Comparison of ENCODE assay signal across 13 cellular contexts in genomic region chr10:19921300-19922140, GRCh38.
DNase-seq lines count a peak whose midpoint lies in the region; ATAC-seq and TF ChIP-seq lines count a peak whose summit lies in the region.
"Had no signal": no experiment of that assay in that cellular context is flagged by ENCODE, and none has a peak within 500 bp of the region (broad histone marks: within the 10 kb centered on the region; RNA-seq: fewer than 3 reads in every experiment).

No MANE protein-coding gene starts in this region.

- BruUV-seq in OCI-LY7 (replicated peaks; lab: Mats Ljungman, UMichigan) = no TSS peak

- peaks cover 14% of the 10 kb centered on the region for H3K9me3 Mint-ChIP-seq in T-helper 2 cell treated with Interferon-gamma antibody and Interleukin-4, amounts not matched to agents 5 μg/mL and 100 μg/mL, for 36 hours
- peaks cover 3% of the 10 kb centered on the region for H3K9me3 Mint-ChIP-seq in stimulated activated effector memory CD8-positive, alpha-beta T cell treated with anti-CD3 and anti-CD28 coated beads, Interleukin-12 subunit alpha, Interleukin-12 subunit beta, amount 100 ng/mL, for 72 hours
- H3K9me3 Mint-ChIP-seq: activated CD4-positive, alpha-beta T cell treated with anti-CD3 and anti-CD28 coated beads, Interleukin-2, amount 10 ng/mL, durations not matched to agents 7 days and 5 days had no signal

- H3K4me3 ChIP-seq in AG09309 (ENCODE audit: control insufficient read depth, low read depth, low read length) (no peak overlapping the region), brain microvascular endothelial cell (ENCODE audit: low read depth, low read length) (no peak overlapping the region), gastroesophageal sphincter (no peak overlapping the region), rectal smooth muscle tissue (ENCODE audit: low read length) (no peak overlapping the region), OCI-LY7 (ENCODE audit: low read depth, low read length, poor library complexity, severe bottlenecking) (no peak overlapping the region)

- H3K4me1 ChIP-seq in gastroesophageal sphincter (peaks cover 20 to 56% (median 22%) of the 10 kb centered on the region in 3 donors), rectal smooth muscle tissue (ENCODE audit: control insufficient read depth, insufficient read depth, low read length) (peaks cover 10% of the 10 kb centered on the region), OCI-LY7 (ENCODE audit: insufficient read depth, low read length, poor library complexity, severe bottlenecking) (no peaks in the 10 kb centered on the region)

- no peaks in the 10 kb centered on the region for H3K4me1 Mint-ChIP-seq in T-helper 2 cell treated with Interferon-gamma antibody and Interleukin-4, amounts not matched to agents 5 μg/mL and 100 μg/mL, for 36 hours (ENCODE audit: low read depth)
- no peaks in the 10 kb centered on the region for H3K4me1 Mint-ChIP-seq in stimulated activated effector memory CD8-positive, alpha-beta T cell treated with anti-CD3 and anti-CD28 coated beads, Interleukin-12 subunit alpha, Interleukin-12 subunit beta, amount 100 ng/mL, for 72 hours
- H3K4me1 Mint-ChIP-seq: activated CD4-positive, alpha-beta T cell treated with anti-CD3 and anti-CD28 coated beads, Interleukin-2, amount 10 ng/mL, durations not matched to agents 7 days and 5 days had no signal

- peak; percentile 57 for DNase-seq in AG09309 (ENCODE audit: low read depth)
- DNase-seq in brain microvascular endothelial cell = peak; percentile 72
- DNase-seq in T-helper 2 cell treated with Interferon-gamma antibody and Interleukin-4, amounts not matched to agents 5 μg/mL and 100 μg/mL, for 36 hours (ENCODE audit: low spot score) = no peak
- no peak for DNase-seq in OCI-LY7 (ENCODE audit: low spot score)
- no peak for DNase-seq in stimulated activated effector memory CD8-positive, alpha-beta T cell treated with anti-CD3 and anti-CD28 coated beads, Interleukin-12 subunit alpha, Interleukin-12 subunit beta, amount 100 ng/mL, for 72 hours (ENCODE audit: low spot score in 2 of 2)
- no peak for DNase-seq in hypothalamus (lab: John Stamatoyannopoulos, UW)
- DNase-seq: activated CD4-positive, alpha-beta T cell treated with anti-CD3 and anti-CD28 coated beads, Interleukin-2, amount 10 ng/mL, durations not matched to agents 7 days and 5 days; activated naive CD4-positive, alpha-beta T cell treated with Interleukin-2 at 50 U/mL for 16 hours; erythroblast; stimulated activated CD4-positive, alpha-beta T cell treated with anti-CD3 and anti-CD28 coated beads, Interleukin-15, amount 100 ng/mL, for 24 hours; stimulated activated naive CD4-positive, alpha-beta T cell treated with Interleukin-2 at 50 U/mL for 16 hours had no signal

- intact Hi-C loops in OCI-LY7 (cut with micrococcal nuclease; ENCODE audit: unreplicated experiment) = no loop called here

- H3K4me3 Mint-ChIP-seq in T-helper 2 cell treated with Interferon-gamma antibody and Interleukin-4, amounts not matched to agents 5 μg/mL and 100 μg/mL, for 36 hours = no peak overlapping the region
- H3K4me3 Mint-ChIP-seq in stimulated activated effector memory CD8-positive, alpha-beta T cell treated with anti-CD3 and anti-CD28 coated beads, Interleukin-12 subunit alpha, Interleukin-12 subunit beta, amount 100 ng/mL, for 72 hours = no peak overlapping the region
- H3K4me3 Mint-ChIP-seq: activated CD4-positive, alpha-beta T cell treated with anti-CD3 and anti-CD28 coated beads, Interleukin-2, amount 10 ng/mL, durations not matched to agents 7 days and 5 days had no signal

- no peaks in the 10 kb centered on the region for H4K20me1 ChIP-seq in OCI-LY7 (ENCODE audit: insufficient read depth, low read length)

- no peak for TF ChIP-seq POLR2A in gastroesophageal sphincter (IDR thresholded peaks at IDR 0.05)

- no peak for TF ChIP-seq EP300 in gastroesophageal sphincter (IDR thresholded peaks at IDR 0.05)

- H3K36me3 ChIP-seq in brain microvascular endothelial cell (replicated peaks) (no peaks in the 10 kb centered on the region), gastroesophageal sphincter (no peaks in the 10 kb centered on the region), rectal smooth muscle tissue (ENCODE audit: control insufficient read depth, insufficient read depth, low read length) (no peaks in the 10 kb centered on the region), OCI-LY7 (ENCODE audit: insufficient read depth, low read length) (no peaks in the 10 kb centered on the region)

- in situ Hi-C loops in brain microvascular endothelial cell (cut with HindIII; ENCODE audit: low pct_ligation_motif_present, low sequenced_read_pairs) = loop anchor here (25.0 kb wide), 1 partner anchor 109 kb away; the partner anchor contains the start of gene PLXDC2

- H3K79me2 ChIP-seq in OCI-LY7 (ENCODE audit: insufficient read depth, low read depth, low read length) = no peaks in the 10 kb centered on the region

- CTCF ChIA-PET in OCI-LY7 (lab: Charles Lee; ENCODE audit: unreplicated experiment) = no interaction called here

- POLR2A ChIA-PET in OCI-LY7 (lab: Charles Lee) = interaction anchor here (1.3 kb wide), 1 partner anchor 10 kb away, joined by 3 read pairs; no protein-coding TSS in a partner anchor

- H3K4me2 ChIP-seq in OCI-LY7 (ENCODE audit: low read length) = no peak overlapping the region

- H3K27ac ChIP-seq in brain microvascular endothelial cell (peak overlapping the region; percentile 97), gastroesophageal sphincter (peak overlapping the region; percentile 14 to 79 (median 73)), rectal smooth muscle tissue (ENCODE audit: low read depth, low read length) (peak overlapping the region; percentile 65), OCI-LY7 (ENCODE audit: low read depth, low read length, poor library complexity, severe bottlenecking) (no peak overlapping the region)

- H3K36me3 Mint-ChIP-seq in T-helper 2 cell treated with Interferon-gamma antibody and Interleukin-4, amounts not matched to agents 5 μg/mL and 100 μg/mL, for 36 hours (ENCODE audit: low read depth) = no peaks in the 10 kb centered on the region
- H3K36me3 Mint-ChIP-seq in stimulated activated effector memory CD8-positive, alpha-beta T cell treated with anti-CD3 and anti-CD28 coated beads, Interleukin-12 subunit alpha, Interleukin-12 subunit beta, amount 100 ng/mL, for 72 hours = no peaks in the 10 kb centered on the region

- H2AFZ ChIP-seq in OCI-LY7 (ENCODE audit: low read length) = no peak overlapping the region

- WGBS in gastroesophageal sphincter (ENCODE audit: low coverage in 1 of 2), 2 donors = 38 to 43% methylated on average over 9 to 12 of the region's 13 CpGs

- H3K9me2 ChIP-seq in OCI-LY7 (ENCODE audit: insufficient read depth, low read length) = no peaks in the 10 kb centered on the region

- no peak overlapping the region for H3K27ac Mint-ChIP-seq in T-helper 2 cell treated with Interferon-gamma antibody and Interleukin-4, amounts not matched to agents 5 μg/mL and 100 μg/mL, for 36 hours
- no peak overlapping the region for H3K27ac Mint-ChIP-seq in stimulated activated effector memory CD8-positive, alpha-beta T cell treated with anti-CD3 and anti-CD28 coated beads, Interleukin-12 subunit alpha, Interleukin-12 subunit beta, amount 100 ng/mL, for 72 hours
- H3K27ac Mint-ChIP-seq: activated CD4-positive, alpha-beta T cell treated with anti-CD3 and anti-CD28 coated beads, Interleukin-2, amount 10 ng/mL, durations not matched to agents 7 days and 5 days had no signal

- no peaks in the 10 kb centered on the region for H3K27me3 ChIP-seq in brain microvascular endothelial cell (replicated peaks)
- no peaks in the 10 kb centered on the region for H3K27me3 ChIP-seq in gastroesophageal sphincter
- H3K27me3 ChIP-seq in rectal smooth muscle tissue (ENCODE audit: control insufficient read depth, insufficient read depth, low read length) = no peaks in the 10 kb centered on the region

- peak; percentile 65 for ATAC-seq in gastroesophageal sphincter
- no peak for ATAC-seq in stimulated activated effector memory CD8-positive, alpha-beta T cell treated with anti-CD3 and anti-CD28 coated beads, Interleukin-12 subunit alpha, Interleukin-12 subunit beta, amount 100 ng/mL, for 72 hours

- H3K9me3 ChIP-seq in gastroesophageal sphincter (no peaks in the 10 kb centered on the region), OCI-LY7 (ENCODE audit: low read length) (no peaks in the 10 kb centered on the region)

- H3K27me3 Mint-ChIP-seq in T-helper 2 cell treated with Interferon-gamma antibody and Interleukin-4, amounts not matched to agents 5 μg/mL and 100 μg/mL, for 36 hours (ENCODE audit: low read depth) = no peaks in the 10 kb centered on the region
- H3K27me3 Mint-ChIP-seq: activated CD4-positive, alpha-beta T cell treated with anti-CD3 and anti-CD28 coated beads, Interleukin-2, amount 10 ng/mL, durations not matched to agents 7 days and 5 days had no signal

- TF ChIP-seq CTCF in AG09309 (IDR thresholded peaks at IDR 0.05; ENCODE audit: control insufficient read depth, insufficient read depth, low read depth, low read length, missing control alignments) = no peak
- TF ChIP-seq CTCF in brain microvascular endothelial cell (IDR thresholded peaks at IDR 0.05; ENCODE audit: low read depth, low read length, missing control alignments) = no peak
- TF ChIP-seq CTCF in gastroesophageal sphincter (IDR thresholded peaks at IDR 0.05) = no peak
- TF ChIP-seq CTCF in OCI-LY7 (conservative IDR thresholded peaks at IDR 0.05; ENCODE audit: low read length) = no peak

- no peak overlapping the region for H3K9ac ChIP-seq in rectal smooth muscle tissue (ENCODE audit: low read length)

Comparison
In these comparisons a context has a peak if more than half of its experiments do, and no peak if none do; other contexts are left out.
1. DNase-seq: peak in AG09309 (single experiment) and brain microvascular endothelial cell (single experiment); none in T-helper 2 cell treated with Interferon-gamma antibody and Interleukin-4, amounts not matched to agents 5 μg/mL and 100 μg/mL, for 36 hours (single experiment), OCI-LY7 (single experiment), stimulated activated effector memory CD8-positive, alpha-beta T cell treated with anti-CD3 and anti-CD28 coated beads, Interleukin-12 subunit alpha, Interleukin-12 subunit beta, amount 100 ng/mL, for 72 hours (0 of 2) and hypothalamus (0 of 51).